18 cellular contexts compared by ENCODE assay signal in genomic region chr16:88507231-88507743, GRCh38. TPM values are rescaled to one million over a fixed set of nuclear protein-coding genes. Genes with fewer than 3 reads are reported as not detected.
A peak's percentile ranks its signal among the peaks of the same experiment; 100 is the strongest.
DNase-seq lines count a peak whose midpoint lies in the region; ATAC-seq, FAIRE-seq and TF ChIP-seq lines count a peak whose summit lies in the region.
"Had no signal": no experiment of that assay in that cellular context is flagged by ENCODE, and none has a peak within 500 bp of the region (broad histone marks: within the 10 kb centered on the region; RNA-seq: fewer than 3 reads in every experiment).

No MANE protein-coding gene starts in this region.

- TF ChIP-seq CTCF in Caco-2 (IDR thresholded peaks at IDR 0.05; ENCODE audit: insufficient read depth in 1 of 2, low read depth in 1 of 2, low read length in 1 of 2, severe bottlenecking in 1 of 2, unreplicated experiment in 1 of 2): no peak
- TF ChIP-seq CTCF in bronchial epithelial cell (IDR thresholded peaks at IDR 0.05; ENCODE audit: insufficient read depth, low read length, severe bottlenecking): no peak
- TF ChIP-seq CTCF in psoas muscle (IDR thresholded peaks at IDR 0.05): no peak

- peak overlapping the region; percentile 74 for H3K4me3 Mint-ChIP-seq in Caco-2 (ENCODE audit: unreplicated experiment)
- H3K4me3 Mint-ChIP-seq: CD8-positive, alpha-beta T cell had no signal

- no peak overlapping the region for H2BK12ac ChIP-seq in mesenchymal stem cell (ENCODE audit: low read length in 2 of 2)

- peaks cover 19% of the 10 kb centered on the region for H3K4me1 Mint-ChIP-seq in Caco-2 (ENCODE audit: low read depth, unreplicated experiment)

- no peak overlapping the region for H4K8ac ChIP-seq in mesenchymal stem cell (ENCODE audit: low read length)

- H3K27me3 ChIP-seq in Caco-2 (replicated peaks; ENCODE audit: control insufficient read depth, insufficient read depth, low read length) (no peaks in the 10 kb centered on the region), bronchial epithelial cell (ENCODE audit: control insufficient read depth, insufficient read depth, low read length) (no peaks in the 10 kb centered on the region), mesenchymal stem cell (ENCODE audit: control insufficient read depth in 1 of 2, insufficient read depth in 1 of 2, low read length in 2 of 2) (no peaks in the 10 kb centered on the region), psoas muscle (ENCODE audit: insufficient read depth in 3 of 3, low read length in 2 of 3) (peaks cover 0 to 18% (median 8%) of the 10 kb centered on the region in 3 donors)

- no peak overlapping the region for H3K4ac ChIP-seq in mesenchymal stem cell (ENCODE audit: low read depth in 1 of 2, low read length in 2 of 2)

- no peaks in the 10 kb centered on the region for H3K27me3 Mint-ChIP-seq in Caco-2 (ENCODE audit: insufficient read depth, unreplicated experiment)

- no peak overlapping the region for H3K23ac ChIP-seq in mesenchymal stem cell (ENCODE audit: low read length in 2 of 2)

- peaks cover 73% of the 10 kb centered on the region for H3K4me1 ChIP-seq in Caco-2
- H3K4me1 ChIP-seq in mesenchymal stem cell (ENCODE audit: control insufficient read depth, insufficient read depth, low read depth, low read length): peaks cover 10% of the 10 kb centered on the region
- H3K4me1 ChIP-seq in psoas muscle: no peaks in the 10 kb centered on the region

- H3K9me3 ChIP-seq in Caco-2 (no peaks in the 10 kb centered on the region), mesenchymal stem cell (ENCODE audit: control insufficient read depth, low read length) (no peaks in the 10 kb centered on the region), psoas muscle (no peaks in the 10 kb centered on the region)

- H2BK120ac ChIP-seq in mesenchymal stem cell (ENCODE audit: low read depth, low read length): no peak overlapping the region

- CTCF ChIA-PET in Caco-2 (lab: Charles Lee): interaction anchor here (1.7 kb wide), 1 partner anchor 19 kb away, joined by 6 read pairs; no protein-coding TSS in a partner anchor

- no peak for ATAC-seq in psoas muscle
- ATAC-seq in GM21717 (IDR thresholded peaks at IDR 0.05; ENCODE audit: unreplicated experiment): no peak
- ATAC-seq in GM18858 (IDR thresholded peaks at IDR 0.05; ENCODE audit: unreplicated experiment): no peak
- ATAC-seq: CD8-positive, alpha-beta T cell; Panc1 had no signal

- no peak overlapping the region for H2AFZ ChIP-seq in mesenchymal stem cell (ENCODE audit: low read depth, low read length)

- H3K18ac ChIP-seq in mesenchymal stem cell (ENCODE audit: low read depth in 1 of 2, low read length in 2 of 2): no peak overlapping the region

- POLR2A ChIA-PET in Caco-2 (lab: Charles Lee): interaction anchor here (0.7 kb wide), 1 partner anchor 19 kb away, joined by 3 read pairs; no protein-coding TSS in a partner anchor

- peaks cover 3% of the 10 kb centered on the region for H3K36me3 ChIP-seq in Caco-2 (ENCODE audit: control insufficient read depth, insufficient read depth, low read length)
- peaks cover 2% of the 10 kb centered on the region for H3K36me3 ChIP-seq in bronchial epithelial cell (ENCODE audit: control insufficient read depth, insufficient read depth, low read length)
- H3K36me3 ChIP-seq in mesenchymal stem cell (ENCODE audit: control insufficient read depth in 1 of 2, insufficient read depth in 2 of 2, low read depth in 1 of 2, low read length in 2 of 2): peaks cover 0 to 17% of the 10 kb centered on the region in 2 experiments
- no peaks in the 10 kb centered on the region for H3K36me3 ChIP-seq in psoas muscle (ENCODE audit: insufficient read depth in 1 of 2, low read depth in 1 of 2)

- no peak overlapping the region for H3K27ac ChIP-seq in mesenchymal stem cell (ENCODE audit: low read length, poor library complexity, severe bottlenecking)
- no peak overlapping the region for H3K27ac ChIP-seq in psoas muscle

- DNase-seq in Caco-2 (no peak), RCC 7860 (ENCODE audit: low spot score) (peak; percentile 30), bronchial epithelial cell (ENCODE audit: low read depth) (peak; percentile 43), mesenchymal stem cell (no peak), psoas muscle (no peak), UCSD-AML1 (lab: John Stamatoyannopoulos, UW; ENCODE audit: unreplicated experiment) (no peak)
- DNase-seq: CD8-positive, alpha-beta T cell; DMS79 treated with DMSO at 0.1 percent for 48 hours; H7; NCI-H1105; NCI-H1694; NCI-H524; SIG-M5 had no signal

- no peak overlapping the region for H4K91ac ChIP-seq in mesenchymal stem cell (ENCODE audit: low read length)

- no peak overlapping the region for H3K14ac ChIP-seq in mesenchymal stem cell (ENCODE audit: low read length in 2 of 2)

- H3K9me3 Mint-ChIP-seq in Caco-2 (ENCODE audit: unreplicated experiment): no peaks in the 10 kb centered on the region
- H3K9me3 Mint-ChIP-seq: CD8-positive, alpha-beta T cell had no signal

- no peak overlapping the region for H3K4me3 ChIP-seq in Caco-2 (ENCODE audit: low read depth, low read length)
- H3K4me3 ChIP-seq in bronchial epithelial cell (ENCODE audit: low read depth, low read length): no peak overlapping the region
- no peak overlapping the region for H3K4me3 ChIP-seq in mesenchymal stem cell (ENCODE audit: insufficient read depth in 1 of 2, low read depth in 1 of 2, low read length in 2 of 2)
- H3K4me3 ChIP-seq in psoas muscle: no peak overlapping the region

- 78% methylated on average over 9 of the region's 9 CpGs for WGBS in mesenchymal stem cell
- whole genome bisulfite sequencing in psoas muscle, 3 donors: 80 to 91% (median 86%) methylated on average over 9 of the region's 9 CpGs

- H2AK5ac ChIP-seq in mesenchymal stem cell (ENCODE audit: low read length, severe bottlenecking): no peak overlapping the region

- no peak overlapping the region for H3K4me2 ChIP-seq in mesenchymal stem cell (ENCODE audit: low read length, poor library complexity, severe bottlenecking)

- FAIRE-seq in RCC 7860 (lab: Jason Lieb, UNC) (no peak), bronchial epithelial cell (lab: Jason Lieb, UNC) (no peak)
- FAIRE-seq: D721Med, G401.6 had no signal

- no TSS peak for BruUV-seq in Caco-2 (replicated peaks; lab: Mats Ljungman, UMichigan)

- intact Hi-C loops in Caco-2 (cut with micrococcal nuclease; ENCODE audit: unreplicated experiment) (no loop called here), psoas muscle (cut with DNase I) (no loop called here)

- H2BK5ac ChIP-seq in mesenchymal stem cell (ENCODE audit: low read depth, low read length, poor library complexity, severe bottlenecking): no peak overlapping the region

- H2BK15ac ChIP-seq in mesenchymal stem cell (ENCODE audit: low read depth, poor library complexity, severe bottlenecking): peak overlapping the region; percentile 34

- peak overlapping the region; percentile 39 for H3K27ac Mint-ChIP-seq in Caco-2 (ENCODE audit: unreplicated experiment)
- H3K27ac Mint-ChIP-seq: CD8-positive, alpha-beta T cell had no signal

- peaks cover 38% of the 10 kb centered on the region for H3K36me3 Mint-ChIP-seq in Caco-2 (ENCODE audit: insufficient read depth, unreplicated experiment)
- H3K36me3 Mint-ChIP-seq: CD8-positive, alpha-beta T cell had no signal

- no peak overlapping the region for H3K9ac ChIP-seq in mesenchymal stem cell (ENCODE audit: low read length)

- no peaks in the 10 kb centered on the region for H3K79me1 ChIP-seq in mesenchymal stem cell (replicated peaks; ENCODE audit: low read length, poor library complexity, severe bottlenecking)

RNA-seq across cellular contexts. Expression of gene ZFPM1, which starts 54.2 kb away (rescaled TPM):
- total RNA-seq in Caco-2 (2022) (24.1 and 25.9 TPM in 2 replicates), bronchial epithelial cell (0.79 and 1.7 TPM in 2 replicates), psoas muscle (1 to 10 TPM; 2.3 to 2.9 (median 2.6) TPM)
- 3.4 TPM for polyA plus RNA-seq in mesenchymal stem cell (2013, experiment 1 of 2)
- 3.4 TPM for polyA plus RNA-seq in mesenchymal stem cell (2013, experiment 2 of 2)
- polyA plus RNA-seq in psoas muscle: 1 to 10 TPM in 1 of 3 donors, under 1 TPM in 2; 0.43 to 1.4 (median 0.56) TPM

Comparison
In these comparisons a context has a peak if more than half of its experiments do, and no peak if none do; other contexts are left out.
1. DNase-seq: peak in RCC 7860 (single experiment) and bronchial epithelial cell (single experiment); none in Caco-2 (0 of 2), mesenchymal stem cell (single experiment), psoas muscle (0 of 2) and UCSD-AML1 (single experiment).